8 cellular contexts compared by ENCODE assay signal in genomic region chr9:110058304-110058953, GRCh38.
A peak's percentile ranks its signal among the peaks of the same experiment; 100 is the strongest.
DNase-seq lines count a peak whose midpoint lies in the region; ATAC-seq and TF ChIP-seq lines count a peak whose summit lies in the region.

No MANE protein-coding gene starts in this region.

- DNase-seq in DMS153 treated with DMSO at 0.1 percent for 48 hours (lab: John Stamatoyannopoulos, UW; ENCODE audit: unreplicated experiment) (peak; percentile 27), NCI-H510A treated with DMSO at 0.1 percent for 48 hours (lab: John Stamatoyannopoulos, UW) (peak; percentile 24), epithelial cell of esophagus (ENCODE audit: low read depth) (peak; percentile 76), neural progenitor cell (ENCODE audit: low spot score) (peak; percentile 81)
- peak; percentile 62 to 68 for DNase-seq in activated CD4-positive, alpha-beta T cell treated with anti-CD3 and anti-CD28 coated beads, Interleukin-2, amount 50 U/mL, for 48 hours

- H3K9ac ChIP-seq in neural progenitor cell: no peak overlapping the region

- no peak overlapping the region for H3K27ac ChIP-seq in neural progenitor cell

- H3K4me2 ChIP-seq in neural progenitor cell: no peak overlapping the region

- H3F3A ChIP-seq in neural progenitor cell (ENCODE audit: low read depth): no peaks in the 10 kb centered on the region

- H4K20me1 ChIP-seq in neural progenitor cell (ENCODE audit: low read depth): peaks cover 6% of the 10 kb centered on the region

- H3K9me3 Mint-ChIP-seq in neural progenitor cell: peaks cover 3% of the 10 kb centered on the region

- peaks cover 14% of the 10 kb centered on the region for H3K4me1 Mint-ChIP-seq in neural progenitor cell

- H3K4me3 ChIP-seq in epithelial cell of esophagus (ENCODE audit: low read length) (no peak overlapping the region), neural progenitor cell (no peak overlapping the region)

- H3K27me3 Mint-ChIP-seq in neural progenitor cell (ENCODE audit: insufficient read depth, low read depth): peaks cover 4% of the 10 kb centered on the region

- TF ChIP-seq CTCF in epithelial cell of esophagus (IDR thresholded peaks at IDR 0.05; ENCODE audit: insufficient read depth, low read depth, low read length, missing control alignments): peak; percentile 83
- peak; percentile 74 for TF ChIP-seq CTCF in neural progenitor cell (IDR thresholded peaks at IDR 0.05)

- H2AFZ ChIP-seq in neural progenitor cell (replicated peaks): no peak overlapping the region

- peak overlapping the region; percentile 51 for H3K27ac Mint-ChIP-seq in neural progenitor cell

- H3K9me3 ChIP-seq in neural progenitor cell (ENCODE audit: low read depth): no peaks in the 10 kb centered on the region

- peak; percentile 61 for ATAC-seq in HG02610 (IDR thresholded peaks at IDR 0.05; ENCODE audit: unreplicated experiment)
- ATAC-seq in GM21360 (IDR thresholded peaks at IDR 0.05; ENCODE audit: unreplicated experiment): no peak
- ATAC-seq in HG03565 (IDR thresholded peaks at IDR 0.05; ENCODE audit: unreplicated experiment): no peak

- H3K27me3 ChIP-seq in neural progenitor cell: no peaks in the 10 kb centered on the region

- no peaks in the 10 kb centered on the region for H3K4me1 ChIP-seq in neural progenitor cell

- H3K79me2 ChIP-seq in neural progenitor cell (ENCODE audit: low read depth): peaks cover 50% of the 10 kb centered on the region

- no peaks in the 10 kb centered on the region for H3K36me3 ChIP-seq in neural progenitor cell

- H3K36me3 Mint-ChIP-seq in neural progenitor cell: peaks cover 27% of the 10 kb centered on the region

- no peak overlapping the region for H3K4me3 Mint-ChIP-seq in neural progenitor cell

Comparison
In these comparisons a context has a peak if more than half of its experiments do, and no peak if none do; other contexts are left out.
1. DNase-seq: peak in every context shown above with its lines; median percentile 81 in neural progenitor cell; 76 in epithelial cell of esophagus; 65 in activated CD4-positive, alpha-beta T cell treated with anti-CD3 and anti-CD28 coated beads, Interleukin-2, amount 50 U/mL, for 48 hours; 27 in DMS153 treated with DMSO at 0.1 percent for 48 hours; 24 in NCI-H510A treated with DMSO at 0.1 percent for 48 hours.